Comparison of ENCODE assay signal across 1 cellular context in the genomic region with DNA sequence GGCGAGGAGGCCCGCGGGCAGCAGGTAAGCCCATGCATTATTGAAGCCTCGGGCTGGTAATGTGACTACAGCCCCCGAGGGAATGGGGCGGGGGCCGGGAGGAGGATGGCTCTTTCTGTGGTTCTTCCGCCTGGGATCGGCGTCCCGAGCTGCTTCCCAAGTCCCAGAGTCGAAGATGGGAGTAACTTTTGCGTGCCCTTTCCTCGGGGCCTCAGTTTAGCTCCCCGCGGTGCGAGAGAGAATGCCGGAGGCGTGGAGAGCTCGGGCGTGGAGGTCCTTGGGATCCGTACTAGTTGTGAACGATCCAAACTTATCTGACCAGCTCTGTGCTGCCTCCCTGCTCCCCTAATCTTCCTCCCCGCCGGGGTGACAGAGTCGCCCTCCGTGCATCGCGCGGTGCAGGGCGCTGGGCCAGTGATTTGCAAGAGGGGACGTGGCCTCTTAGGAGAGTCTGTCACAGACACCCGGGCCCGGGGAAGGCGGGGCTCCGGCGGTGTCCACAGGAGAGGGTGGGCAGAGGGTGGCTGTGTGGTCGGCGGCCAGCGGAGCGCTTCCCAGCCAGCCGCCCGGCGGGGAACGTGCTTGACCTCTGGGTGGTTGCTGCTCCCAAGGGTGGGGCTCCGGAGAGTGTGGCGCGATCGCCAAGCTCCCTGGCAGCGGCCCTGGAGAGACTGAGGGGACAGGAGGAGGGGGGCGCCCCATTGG.
TF ChIP-seq lines count a peak whose summit lies in the region.

No MANE protein-coding gene starts in this region.

TF ChIP-seq in HepG2, 621 proteins besides CTCF, POLR2A, EP300 and RAD21 (continued from another document and continues in another):
- TF ChIP-seq NFAT5 (CRISPR knock-in tag; IDR thresholded peaks at IDR 0.05) = 0 out of 2 replicates have a peak, but pooled peaks have one; percentile 17
- no peak for TF ChIP-seq ZNF367 (CRISPR knock-in tag; IDR thresholded peaks at IDR 0.05; ENCODE audit: borderline replicate concordance)
- 0 out of 2 replicates have a peak, but pooled peaks have one; percentile 14 for TF ChIP-seq REL (CRISPR knock-in tag; conservative IDR thresholded peaks at IDR 0.05)
- no peak for TF ChIP-seq CENPX (CRISPR knock-in tag; IDR thresholded peaks at IDR 0.05)
- TF ChIP-seq, protein P1, sequence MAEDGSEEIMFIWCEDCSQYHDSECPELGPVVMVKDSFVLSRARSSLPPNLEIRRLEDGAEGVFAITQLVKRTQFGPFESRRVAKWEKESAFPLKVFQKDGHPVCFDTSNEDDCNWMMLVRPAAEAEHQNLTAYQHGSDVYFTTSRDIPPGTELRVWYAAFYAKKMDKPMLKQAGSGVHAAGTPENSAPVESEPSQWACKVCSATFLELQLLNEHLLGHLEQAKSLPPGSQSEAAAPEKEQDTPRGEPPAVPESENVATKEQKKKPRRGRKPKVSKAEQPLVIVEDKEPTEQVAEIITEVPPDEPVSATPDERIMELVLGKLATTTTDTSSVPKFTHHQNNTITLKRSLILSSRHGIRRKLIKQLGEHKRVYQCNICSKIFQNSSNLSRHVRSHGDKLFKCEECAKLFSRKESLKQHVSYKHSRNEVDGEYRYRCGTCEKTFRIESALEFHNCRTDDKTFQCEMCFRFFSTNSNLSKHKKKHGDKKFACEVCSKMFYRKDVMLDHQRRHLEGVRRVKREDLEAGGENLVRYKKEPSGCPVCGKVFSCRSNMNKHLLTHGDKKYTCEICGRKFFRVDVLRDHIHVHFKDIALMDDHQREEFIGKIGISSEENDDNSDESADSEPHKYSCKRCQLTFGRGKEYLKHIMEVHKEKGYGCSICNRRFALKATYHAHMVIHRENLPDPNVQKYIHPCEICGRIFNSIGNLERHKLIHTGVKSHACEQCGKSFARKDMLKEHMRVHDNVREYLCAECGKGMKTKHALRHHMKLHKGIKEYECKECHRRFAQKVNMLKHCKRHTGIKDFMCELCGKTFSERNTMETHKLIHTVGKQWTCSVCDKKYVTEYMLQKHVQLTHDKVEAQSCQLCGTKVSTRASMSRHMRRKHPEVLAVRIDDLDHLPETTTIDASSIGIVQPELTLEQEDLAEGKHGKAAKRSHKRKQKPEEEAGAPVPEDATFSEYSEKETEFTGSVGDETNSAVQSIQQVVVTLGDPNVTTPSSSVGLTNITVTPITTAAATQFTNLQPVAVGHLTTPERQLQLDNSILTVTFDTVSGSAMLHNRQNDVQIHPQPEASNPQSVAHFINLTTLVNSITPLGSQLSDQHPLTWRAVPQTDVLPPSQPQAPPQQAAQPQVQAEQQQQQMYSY (CRISPR knock-in tag; IDR thresholded peaks at IDR 0.05) = no peak
- TF ChIP-seq, protein P2, sequence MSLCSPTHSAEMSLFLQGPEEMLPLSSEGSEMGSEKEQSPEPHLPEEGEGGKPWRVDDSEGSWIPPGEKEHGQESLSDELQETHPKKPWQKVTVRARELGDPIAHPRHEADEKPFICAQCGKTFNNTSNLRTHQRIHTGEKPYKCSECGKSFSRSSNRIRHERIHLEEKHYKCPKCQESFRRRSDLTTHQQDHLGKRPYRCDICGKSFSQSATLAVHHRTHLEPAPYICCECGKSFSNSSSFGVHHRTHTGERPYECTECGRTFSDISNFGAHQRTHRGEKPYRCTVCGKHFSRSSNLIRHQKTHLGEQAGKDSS (CRISPR knock-in tag; IDR thresholded peaks at IDR 0.05; ENCODE audit: borderline replicate concordance, low read depth) = peak; percentile 40; the same call in 1 of the 2 replicates
- TF ChIP-seq ZNF260 (CRISPR knock-in tag; IDR thresholded peaks at IDR 0.05; ENCODE audit: borderline replicate concordance, low read depth) = no peak
- peak; percentile 23 for TF ChIP-seq POLR2G (IDR thresholded peaks at IDR 0.05; ENCODE audit: low read depth, low read length)
- TF ChIP-seq, protein P3, sequence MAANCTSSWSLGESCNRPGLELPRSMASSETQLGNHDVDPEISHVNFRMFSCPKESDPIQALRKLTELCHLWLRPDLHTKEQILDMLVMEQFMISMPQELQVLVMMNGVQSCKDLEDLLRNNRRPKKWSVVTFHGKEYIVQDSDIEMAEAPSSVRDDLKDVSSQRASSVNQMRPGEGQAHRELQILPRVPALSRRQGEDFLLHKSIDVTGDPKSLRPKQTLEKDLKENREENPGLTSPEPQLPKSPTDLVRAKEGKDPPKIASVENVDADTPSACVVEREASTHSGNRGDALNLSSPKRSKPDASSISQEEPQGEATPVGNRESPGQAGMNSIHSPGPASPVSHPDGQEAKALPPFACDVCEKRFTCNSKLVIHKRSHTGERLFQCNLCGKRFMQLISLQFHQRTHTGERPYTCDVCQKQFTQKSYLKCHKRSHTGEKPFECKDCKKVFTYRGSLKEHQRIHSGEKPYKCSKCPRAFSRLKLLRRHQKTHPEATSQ (CRISPR knock-in tag; IDR thresholded peaks at IDR 0.05; ENCODE audit: borderline replicate concordance) = 0 out of 2 replicates have a peak, but pooled peaks have one; percentile 61
- TF ChIP-seq MTA3 (CRISPR knock-in tag; IDR thresholded peaks at IDR 0.05) = no peak
- TF ChIP-seq, protein P4, sequence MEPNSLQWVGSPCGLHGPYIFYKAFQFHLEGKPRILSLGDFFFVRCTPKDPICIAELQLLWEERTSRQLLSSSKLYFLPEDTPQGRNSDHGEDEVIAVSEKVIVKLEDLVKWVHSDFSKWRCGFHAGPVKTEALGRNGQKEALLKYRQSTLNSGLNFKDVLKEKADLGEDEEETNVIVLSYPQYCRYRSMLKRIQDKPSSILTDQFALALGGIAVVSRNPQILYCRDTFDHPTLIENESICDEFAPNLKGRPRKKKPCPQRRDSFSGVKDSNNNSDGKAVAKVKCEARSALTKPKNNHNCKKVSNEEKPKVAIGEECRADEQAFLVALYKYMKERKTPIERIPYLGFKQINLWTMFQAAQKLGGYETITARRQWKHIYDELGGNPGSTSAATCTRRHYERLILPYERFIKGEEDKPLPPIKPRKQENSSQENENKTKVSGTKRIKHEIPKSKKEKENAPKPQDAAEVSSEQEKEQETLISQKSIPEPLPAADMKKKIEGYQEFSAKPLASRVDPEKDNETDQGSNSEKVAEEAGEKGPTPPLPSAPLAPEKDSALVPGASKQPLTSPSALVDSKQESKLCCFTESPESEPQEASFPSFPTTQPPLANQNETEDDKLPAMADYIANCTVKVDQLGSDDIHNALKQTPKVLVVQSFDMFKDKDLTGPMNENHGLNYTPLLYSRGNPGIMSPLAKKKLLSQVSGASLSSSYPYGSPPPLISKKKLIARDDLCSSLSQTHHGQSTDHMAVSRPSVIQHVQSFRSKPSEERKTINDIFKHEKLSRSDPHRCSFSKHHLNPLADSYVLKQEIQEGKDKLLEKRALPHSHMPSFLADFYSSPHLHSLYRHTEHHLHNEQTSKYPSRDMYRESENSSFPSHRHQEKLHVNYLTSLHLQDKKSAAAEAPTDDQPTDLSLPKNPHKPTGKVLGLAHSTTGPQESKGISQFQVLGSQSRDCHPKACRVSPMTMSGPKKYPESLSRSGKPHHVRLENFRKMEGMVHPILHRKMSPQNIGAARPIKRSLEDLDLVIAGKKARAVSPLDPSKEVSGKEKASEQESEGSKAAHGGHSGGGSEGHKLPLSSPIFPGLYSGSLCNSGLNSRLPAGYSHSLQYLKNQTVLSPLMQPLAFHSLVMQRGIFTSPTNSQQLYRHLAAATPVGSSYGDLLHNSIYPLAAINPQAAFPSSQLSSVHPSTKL (CRISPR knock-in tag; IDR thresholded peaks at IDR 0.05) = peak; percentile 70
- TF ChIP-seq MIXL1 (CRISPR knock-in tag; IDR thresholded peaks at IDR 0.05) = peak; percentile 45
- TF ChIP-seq KLF9 (CRISPR knock-in tag; IDR thresholded peaks at IDR 0.05; ENCODE audit: low read depth) = no peak
- TF ChIP-seq, protein P5, sequence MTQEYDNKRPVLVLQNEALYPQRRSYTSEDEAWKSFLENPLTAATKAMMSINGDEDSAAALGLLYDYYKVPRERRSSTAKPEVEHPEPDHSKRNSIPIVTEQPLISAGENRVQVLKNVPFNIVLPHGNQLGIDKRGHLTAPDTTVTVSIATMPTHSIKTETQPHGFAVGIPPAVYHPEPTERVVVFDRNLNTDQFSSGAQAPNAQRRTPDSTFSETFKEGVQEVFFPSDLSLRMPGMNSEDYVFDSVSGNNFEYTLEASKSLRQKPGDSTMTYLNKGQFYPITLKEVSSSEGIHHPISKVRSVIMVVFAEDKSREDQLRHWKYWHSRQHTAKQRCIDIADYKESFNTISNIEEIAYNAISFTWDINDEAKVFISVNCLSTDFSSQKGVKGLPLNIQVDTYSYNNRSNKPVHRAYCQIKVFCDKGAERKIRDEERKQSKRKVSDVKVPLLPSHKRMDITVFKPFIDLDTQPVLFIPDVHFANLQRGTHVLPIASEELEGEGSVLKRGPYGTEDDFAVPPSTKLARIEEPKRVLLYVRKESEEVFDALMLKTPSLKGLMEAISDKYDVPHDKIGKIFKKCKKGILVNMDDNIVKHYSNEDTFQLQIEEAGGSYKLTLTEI (CRISPR knock-in tag; conservative IDR thresholded peaks at IDR 0.05) = no peak
- TF ChIP-seq KDM6A (CRISPR knock-in tag; IDR thresholded peaks at IDR 0.05; ENCODE audit: low read depth) = no peak
- TF ChIP-seq ZNF768 (CRISPR knock-in tag; IDR thresholded peaks at IDR 0.05) = peak; percentile 65; the same call in 1 of the 2 replicates
- no peak for TF ChIP-seq ADNP (CRISPR knock-in tag; IDR thresholded peaks at IDR 0.05)
- TF ChIP-seq KAT7 (CRISPR knock-in tag; IDR thresholded peaks at IDR 0.05; ENCODE audit: borderline replicate concordance) = 0 out of 2 replicates have a peak, but pooled peaks have one; percentile 15
- TF ChIP-seq, protein P6, sequence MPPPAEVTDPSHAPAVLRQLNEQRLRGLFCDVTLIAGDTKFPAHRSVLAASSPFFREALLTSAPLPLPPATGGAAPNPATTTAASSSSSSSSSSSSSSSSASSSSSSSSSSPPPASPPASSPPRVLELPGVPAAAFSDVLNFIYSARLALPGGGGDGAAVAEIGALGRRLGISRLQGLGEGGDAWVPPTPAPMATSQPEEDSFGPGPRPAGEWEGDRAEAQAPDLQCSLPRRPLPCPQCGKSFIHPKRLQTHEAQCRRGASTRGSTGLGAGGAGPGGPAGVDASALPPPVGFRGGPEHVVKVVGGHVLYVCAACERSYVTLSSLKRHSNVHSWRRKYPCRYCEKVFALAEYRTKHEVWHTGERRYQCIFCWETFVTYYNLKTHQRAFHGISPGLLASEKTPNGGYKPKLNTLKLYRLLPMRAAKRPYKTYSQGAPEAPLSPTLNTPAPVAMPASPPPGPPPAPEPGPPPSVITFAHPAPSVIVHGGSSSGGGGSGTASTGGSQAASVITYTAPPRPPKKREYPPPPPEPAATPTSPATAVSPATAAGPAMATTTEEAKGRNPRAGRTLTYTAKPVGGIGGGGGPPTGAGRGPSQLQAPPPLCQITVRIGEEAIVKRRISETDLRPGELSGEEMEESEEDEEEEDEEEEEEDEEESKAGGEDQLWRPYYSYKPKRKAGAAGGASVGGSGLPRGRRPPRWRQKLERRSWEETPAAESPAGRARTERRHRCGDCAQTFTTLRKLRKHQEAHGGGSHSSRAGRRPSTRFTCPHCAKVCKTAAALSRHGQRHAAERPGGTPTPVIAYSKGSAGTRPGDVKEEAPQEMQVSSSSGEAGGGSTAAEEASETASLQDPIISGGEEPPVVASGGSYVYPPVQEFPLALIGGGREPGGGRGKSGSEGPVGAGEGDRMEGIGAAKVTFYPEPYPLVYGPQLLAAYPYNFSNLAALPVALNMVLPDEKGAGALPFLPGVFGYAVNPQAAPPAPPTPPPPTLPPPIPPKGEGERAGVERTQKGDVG (CRISPR knock-in tag; IDR thresholded peaks at IDR 0.05; ENCODE audit: borderline replicate concordance) = no peak; the same call in 1 of the 2 replicates
- no peak for TF ChIP-seq ZNF441 (CRISPR knock-in tag; IDR thresholded peaks at IDR 0.05; ENCODE audit: borderline replicate concordance)
- TF ChIP-seq ZNF589 (CRISPR knock-in tag; conservative IDR thresholded peaks at IDR 0.05) = no peak
- no peak for TF ChIP-seq NFIB (CRISPR knock-in tag; IDR thresholded peaks at IDR 0.05; ENCODE audit: borderline replicate concordance)
- peak; percentile 48 for TF ChIP-seq PHF21A (CRISPR knock-in tag; IDR thresholded peaks at IDR 0.05)
- 0 out of 2 replicates have a peak, but pooled peaks have one; percentile 42 for TF ChIP-seq DMTF1 (CRISPR knock-in tag; IDR thresholded peaks at IDR 0.05)
